In the genomic region with DNA sequence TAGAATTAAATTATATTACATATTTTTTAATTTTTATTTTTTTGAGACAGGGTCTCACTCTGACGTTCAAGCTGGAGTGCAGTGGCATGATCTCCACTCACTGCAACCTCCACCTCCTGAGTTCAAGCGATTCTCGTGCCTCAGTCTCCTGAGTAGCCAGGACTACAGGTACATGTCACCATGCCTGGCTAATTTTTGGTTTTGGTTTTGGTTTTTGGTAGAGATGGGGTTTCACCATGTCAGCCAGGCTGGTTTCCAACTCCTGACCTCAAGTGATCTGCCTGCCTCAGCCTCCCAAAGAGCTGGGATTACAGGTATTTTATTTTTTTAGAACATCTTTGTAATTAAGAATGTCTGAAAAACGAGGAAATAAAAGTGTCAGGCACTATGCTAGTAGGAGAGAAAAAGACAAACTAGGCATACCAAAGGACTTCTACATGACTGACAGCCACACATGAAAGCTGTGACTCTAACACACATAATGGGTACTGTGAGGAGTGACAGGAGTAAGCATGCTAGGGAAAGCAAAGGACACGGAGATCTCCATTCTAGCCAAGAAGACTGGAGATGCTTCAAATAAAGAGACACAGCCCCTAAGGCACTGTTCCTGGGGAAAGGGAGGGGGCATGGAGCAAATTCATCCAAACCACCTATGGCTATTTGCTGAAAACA, we compare ENCODE assay signal across 10 cellular contexts. TPM values are rescaled to one million over a fixed set of nuclear protein-coding genes. Genes with fewer than 3 reads are reported as not detected.
DNase-seq lines count a peak whose midpoint lies in the region; ATAC-seq, FAIRE-seq and TF ChIP-seq lines count a peak whose summit lies in the region.
"Had no signal": no experiment of that assay in that cellular context is flagged by ENCODE, and none has a peak within 500 bp of the region (broad histone marks: within the 10 kb centered on the region; RNA-seq: fewer than 3 reads in every experiment).

No MANE protein-coding gene starts in this region.

- CTCF ChIA-PET in HepG2 (lab: Yijun Ruan, JAX; ENCODE audit: low intra/inter-chr PET ratio, low total read pairs): no interaction called here

- intact Hi-C loops in HepG2 (cut with micrococcal nuclease; ENCODE audit: unreplicated experiment): no loop called here
- intact Hi-C loops in esophagus squamous epithelium (cut with DNase I): no loop called here
- intact Hi-C loops in vagina (cut with DNase I): no loop called here
- intact Hi-C loops in cardiac septum (cut with DNase I): no loop called here

- BruUV-seq in HepG2 (replicated peaks; lab: Mats Ljungman, UMichigan): no TSS peak

- H3K27ac ChIP-seq in liver (ENCODE audit: low read depth in 1 of 2, low read length in 2 of 2) (peak overlapping the region; percentile 15 to 37), HepG2 (ENCODE audit: extremely low read length, insufficient read depth, low read length) (no peak overlapping the region), Peyer's patch (peak overlapping the region in 3 of 4 donors; percentile 6 to 54 (median 44)), esophagus squamous epithelium (peak overlapping the region in 3 of 4 donors; percentile 47 to 78 (median 65)), vagina (peak overlapping the region; percentile 9), coronary artery (peak overlapping the region in 1 of 2 donors; percentile 11)

- TF ChIP-seq POLR2A in HepG2 (IDR thresholded peaks at IDR 0.05; ENCODE audit: insufficient read depth in 1 of 2, low read depth in 2 of 2, low read length in 2 of 2) (no peak), Peyer's patch (IDR thresholded peaks at IDR 0.05) (no peak), esophagus squamous epithelium (IDR thresholded peaks at IDR 0.05) (no peak), vagina (IDR thresholded peaks at IDR 0.05) (no peak)

- in situ Hi-C loops in HepG2 (cut with HindIII; ENCODE audit: extremely low pct_ligation_motif_present, low pct_unique_long_range_greater_than_20kb): no loop called here

- peaks cover 0 to 13% (median 4%) of the 10 kb centered on the region in 4 donors for H3K4me1 ChIP-seq in liver (ENCODE audit: control insufficient read depth in 4 of 4, insufficient read depth in 4 of 4, low read length in 3 of 4)
- H3K4me1 ChIP-seq in HepG2 (ENCODE audit: insufficient read depth, low read length): peaks cover 43% of the 10 kb centered on the region
- H3K4me1 ChIP-seq in Peyer's patch: peaks cover 0 to 53% (median 8%) of the 10 kb centered on the region in 4 donors
- peaks cover 4 to 93% (median 50%) of the 10 kb centered on the region in 3 donors for H3K4me1 ChIP-seq in esophagus squamous epithelium
- H3K4me1 ChIP-seq in vagina: peaks cover 83% of the 10 kb centered on the region

- no peak for TF ChIP-seq CTCF in liver (IDR thresholded peaks at IDR 0.05; ENCODE audit: low read depth, low read length, missing input control)
- no peak for TF ChIP-seq CTCF in HepG2 (CRISPR knock-in tag; IDR thresholded peaks at IDR 0.05)
- no peak for TF ChIP-seq CTCF in Peyer's patch (IDR thresholded peaks at IDR 0.05)
- TF ChIP-seq CTCF in esophagus squamous epithelium (IDR thresholded peaks at IDR 0.05): no peak
- no peak for TF ChIP-seq CTCF in vagina (IDR thresholded peaks at IDR 0.05)
- TF ChIP-seq CTCF in coronary artery (IDR thresholded peaks at IDR 0.05): no peak

- H3K4me2 ChIP-seq in HepG2 (ENCODE audit: low read depth, low read length): no peak overlapping the region

- POLR2A ChIA-PET in HepG2 (lab: Yijun Ruan, JAX): interaction anchor here (3.5 kb wide), 1 partner anchor 8 kb away, joined by 11 read pairs; the partner anchor contains the start of gene GNA13

- peaks cover 60% of the 10 kb centered on the region for H3K79me2 ChIP-seq in HepG2 (ENCODE audit: insufficient read depth, low read length)

- WGBS in liver: 72% methylated on average over 5 of the region's 5 CpGs
- 76% methylated on average over 5 of the region's 5 CpGs for WGBS in HepG2 (ENCODE audit: low lambda C conversion rate)
- 44 to 69% methylated on average over 5 of the region's 5 CpGs for WGBS in esophagus squamous epithelium, 2 donors

- H3K9ac ChIP-seq in liver (ENCODE audit: low read depth in 1 of 2, low read length in 2 of 2) (no peak overlapping the region), HepG2 (ENCODE audit: insufficient read depth, low read depth, low read length) (no peak overlapping the region)

- H4K20me1 ChIP-seq in HepG2 (ENCODE audit: insufficient read depth, low read length): peaks cover 9% of the 10 kb centered on the region

- H3K27me3 ChIP-seq in liver (ENCODE audit: control insufficient read depth in 4 of 4, insufficient read depth in 4 of 4, low read length in 3 of 4): no peaks in the 10 kb centered on the region
- H3K27me3 ChIP-seq in HepG2 (ENCODE audit: control insufficient read depth in 1 of 2, insufficient read depth in 2 of 2, low read length in 2 of 2): no peaks in the 10 kb centered on the region
- no peaks in the 10 kb centered on the region for H3K27me3 ChIP-seq in Peyer's patch
- no peaks in the 10 kb centered on the region for H3K27me3 ChIP-seq in esophagus squamous epithelium
- no peaks in the 10 kb centered on the region for H3K27me3 ChIP-seq in vagina
- no peaks in the 10 kb centered on the region for H3K27me3 ChIP-seq in MG63

- H3K36me3 ChIP-seq in liver (ENCODE audit: control insufficient read depth in 4 of 4, insufficient read depth in 3 of 4, low read depth in 1 of 4, low read length in 3 of 4): peaks cover 3 to 17% (median 10%) of the 10 kb centered on the region in 4 donors
- H3K36me3 ChIP-seq in HepG2 (replicated peaks in 1 of 2; ENCODE audit: control insufficient read depth in 1 of 2, insufficient read depth in 2 of 2, low read length in 2 of 2): peaks cover 11 to 56% of the 10 kb centered on the region in 2 experiments
- peaks cover 0 to 56% (median 0%) of the 10 kb centered on the region in 3 donors for H3K36me3 ChIP-seq in Peyer's patch
- peaks cover 4 to 73% (median 5%) of the 10 kb centered on the region in 3 donors for H3K36me3 ChIP-seq in esophagus squamous epithelium
- peaks cover 0 to 22% of the 10 kb centered on the region in 2 donors for H3K36me3 ChIP-seq in vagina
- peaks cover 65% of the 10 kb centered on the region for H3K36me3 ChIP-seq in MG63

- no peak for TF ChIP-seq EP300 in HepG2 (IDR thresholded peaks at IDR 0.05; ENCODE audit: low read depth in 2 of 2, low read length in 2 of 2)
- no peak for TF ChIP-seq EP300 in HepG2 (CRISPR knock-in tag; IDR thresholded peaks at IDR 0.05; ENCODE audit: borderline replicate concordance)

- FAIRE-seq in HepG2 (lab: Jason Lieb, UNC): no peak

- ATAC-seq in HepG2: no peak

- H3K4me3 ChIP-seq in liver (ENCODE audit: low read depth in 1 of 3, low read length in 3 of 3): no peak overlapping the region
- H3K4me3 ChIP-seq in HepG2 (replicated peaks in 1 of 3; ENCODE audit: insufficient read depth in 1 of 3, low read depth in 2 of 3, low read length in 3 of 3): no peak overlapping the region
- H3K4me3 ChIP-seq in Peyer's patch: no peak overlapping the region
- no peak overlapping the region for H3K4me3 ChIP-seq in esophagus squamous epithelium
- H3K4me3 ChIP-seq in vagina: no peak overlapping the region
- H3K4me3 ChIP-seq in MG63: no peak overlapping the region
- H3K4me3 ChIP-seq in coronary artery: no peak overlapping the region

- H2AFZ ChIP-seq in HepG2 (ENCODE audit: low read length): no peak overlapping the region

- no peak for TF ChIP-seq RAD21 in liver (IDR thresholded peaks at IDR 0.05)
- TF ChIP-seq RAD21 in HepG2 (CRISPR knock-in tag; IDR thresholded peaks at IDR 0.05): no peak

- DNase-seq in HepG2 (ENCODE audit: low spot score) (no peak), Peyer's patch (no peak), esophagus squamous epithelium (lab: John Stamatoyannopoulos, UW) (no peak), vagina (ENCODE audit: extremely low spot score in 2 of 2) (no peak), MG63 (no peak), cardiac septum (ENCODE audit: low spot score) (no peak), coronary artery (ENCODE audit: low spot score) (no peak)
- DNase-seq: NCI-H1105 treated with DMSO at 0.1 percent for 48 hours; stimulated activated naive CD4-positive, alpha-beta T cell treated with Interleukin-2 at 50 U/mL for 16 hours had no signal

- H3K9me3 ChIP-seq in liver (ENCODE audit: control insufficient read depth in 4 of 4, low read length in 3 of 4): no peaks in the 10 kb centered on the region
- no peaks in the 10 kb centered on the region for H3K9me3 ChIP-seq in HepG2 (ENCODE audit: low read length)
- no peaks in the 10 kb centered on the region for H3K9me3 ChIP-seq in Peyer's patch
- H3K9me3 ChIP-seq in esophagus squamous epithelium: no peaks in the 10 kb centered on the region
- no peaks in the 10 kb centered on the region for H3K9me3 ChIP-seq in vagina
- H3K9me3 ChIP-seq in MG63: no peaks in the 10 kb centered on the region

RNA-seq across cellular contexts. Expression of gene GNA13, which starts 7.3 kb away (rescaled TPM):
- total RNA-seq in liver (10 to 100 TPM; 26.5 to 40.5 TPM), HepG2 (2016; rRNA removed; fragmentation: Illumina TruSeq; extraction: Trizol) (22.9 and 45.8 TPM in 2 replicates), Peyer's patch (10 to 100 TPM; 49.5 to 72.0 (median 63.6) TPM), esophagus squamous epithelium (10 to 100 TPM; 21.3 to 43.1 (median 35.7) TPM), vagina (41.7 TPM), cardiac septum (19.0 TPM)
- polyA plus RNA-seq in liver (1 to 10 TPM; 7.6 to 8.8 TPM), HepG2 (2011; rRNA removed) (23.7 and 31.0 TPM in 2 replicates)
- 8.3 and 10.6 TPM in 2 replicates for total RNA-seq in HepG2 (2016; cell fraction: cytosol; rRNA removed; fragmentation: Illumina TruSeq; extraction: Trizol; ENCODE audit: low read depth)
- 22.8 and 43.0 TPM in 2 replicates for total RNA-seq in HepG2 (2016; cell fraction: insoluble cytoplasmic fraction; rRNA removed; fragmentation: Illumina TruSeq; extraction: Trizol)
- 30.7 and 34.7 TPM in 2 replicates for total RNA-seq in HepG2 (2016; cell fraction: membrane; rRNA removed; fragmentation: Illumina TruSeq; extraction: Trizol)
- total RNA-seq in HepG2 (2016; cell fraction: nucleus; rRNA removed; fragmentation: Illumina TruSeq; extraction: Trizol): 21.1 and 24.0 TPM in 2 replicates
- polyA plus RNA-seq in HepG2 (2011; cell fraction: cytosol; rRNA removed): 13.2 and 21.5 TPM in 2 replicates
- polyA plus RNA-seq in HepG2 (2011; cell fraction: nucleus; rRNA removed): 10.2 and 12.4 TPM in 2 replicates
- polyA plus RNA-seq in HepG2 (2012): 26.8 and 27.3 TPM in 2 replicates
- polyA plus RNA-seq in HepG2 (2016; cell fraction: cytosol; fragmentation: Illumina TruSeq; extraction: Trizol; ENCODE audit: low read depth): 3.4 and 3.6 TPM in 2 replicates
- 41.0 and 43.8 TPM in 2 replicates for polyA plus RNA-seq in HepG2 (2016; cell fraction: insoluble cytoplasmic fraction; fragmentation: Illumina TruSeq; extraction: Trizol; ENCODE audit: low read depth)
- polyA plus RNA-seq in HepG2 (2016; cell fraction: membrane; fragmentation: Illumina TruSeq; extraction: Trizol; ENCODE audit: low read depth): 18.5 and 20.3 TPM in 2 replicates
- polyA plus RNA-seq in HepG2 (2016; cell fraction: nucleus; fragmentation: Illumina TruSeq; extraction: Trizol; ENCODE audit: insufficient read depth, low read depth): 24.4 and 25.6 TPM in 2 replicates
- polyA minus RNA-seq in HepG2 (2011; rRNA and poly(A)+ RNA removed; ENCODE audit: low replicate concordance): 21.9 and 29.7 TPM in 2 replicates
- 37.8 and 38.8 TPM in 2 replicates for polyA minus RNA-seq in HepG2 (2011; cell fraction: cytosol; rRNA and poly(A)+ RNA removed)
- polyA minus RNA-seq in HepG2 (2011; cell fraction: nucleus; rRNA and poly(A)+ RNA removed): 37.3 and 39.9 TPM in 2 replicates
- 22.7 and 42.2 TPM in 2 replicates for total RNA-seq in MG63 (2014; rRNA removed; shearing (Covaris generic); ENCODE audit: low replicate concordance)
